1 cellular context compared by ENCODE assay signal in genomic region chr12:42402821-42403411, GRCh38.
TF ChIP-seq lines count a peak whose summit lies in the region.

No MANE protein-coding gene starts in this region.

TF ChIP-seq in H1, 55 proteins besides CTCF, POLR2A, EP300 and RAD21 (continued from another document):
- TF ChIP-seq CHD7 (IDR thresholded peaks at IDR 0.05; ENCODE audit: insufficient replicate concordance, low read length): no peak
- TF ChIP-seq KDM1A (IDR thresholded peaks at IDR 0.05; ENCODE audit: borderline replicate concordance, low read length): no peak
- TF ChIP-seq KDM4A (IDR thresholded peaks at IDR 0.05; ENCODE audit: low read depth, low read length, severe bottlenecking): no peak
- TF ChIP-seq ZNF274 (IDR thresholded peaks at IDR 0.05; ENCODE audit: borderline replicate concordance, extremely low read depth, low read length): no peak
- TF ChIP-seq NRF1 (IDR thresholded peaks at IDR 0.05; ENCODE audit: low read depth, low read length): no peak
- TF ChIP-seq SP4 (IDR thresholded peaks at IDR 0.05; ENCODE audit: low read length): no peak
